Comparison of ENCODE assay signal across 32 cellular contexts in the genomic region with DNA sequence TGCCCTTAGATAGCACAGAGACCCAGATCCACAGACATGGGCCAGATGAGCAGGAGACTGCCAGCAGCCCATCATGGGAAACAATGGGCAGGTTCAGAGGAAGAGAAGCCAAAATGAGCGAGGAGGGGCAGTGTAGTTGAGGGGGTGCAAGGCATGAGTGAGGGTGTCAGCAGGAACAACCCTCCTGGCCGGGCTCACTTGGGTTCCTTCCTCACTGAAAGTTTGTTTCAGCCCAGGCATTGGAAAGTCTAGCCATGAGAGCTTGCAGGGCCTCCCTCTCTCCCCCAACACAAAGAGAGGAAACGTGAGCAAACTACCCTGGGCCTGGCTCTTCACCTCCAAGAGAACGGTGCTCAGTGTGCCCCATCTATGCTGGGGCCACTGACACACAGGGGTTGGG. TPM values are rescaled to one million over a fixed set of nuclear protein-coding genes. Genes with fewer than 3 reads are reported as not detected.
"Had no signal": no experiment of that assay in that cellular context is flagged by ENCODE, and none has a peak within 500 bp of the region (broad histone marks: within the 10 kb centered on the region; RNA-seq: fewer than 3 reads in every experiment).

No MANE protein-coding gene starts in this region.

- H3K27me3 Mint-ChIP-seq: activated CD4-positive, alpha-beta T cell treated with anti-CD3 and anti-CD28 coated beads for 36 hours; activated naive CD8-positive, alpha-beta T cell treated with anti-CD3 and anti-CD28 coated beads, Interleukin-2, amount 50 U/mL, for 24 hours; activated T-cell treated with anti-CD3 and anti-CD28 coated beads, Interleukin-2, amount 50 U/mL, for 24 hours had no signal

- DNase-seq: activated CD4-positive, alpha-beta memory T cell treated with anti-CD3 and anti-CD28 coated beads for 36 hours; activated CD4-positive, alpha-beta T cell treated with anti-CD3 and anti-CD28 coated beads for 36 hours; activated CD4-positive, CD25-positive, alpha-beta regulatory T cell; activated CD4-positive, CD25-positive, alpha-beta regulatory T cell treated with anti-CD3 and anti-CD28 coated beads, Interleukin-2, amount 50 U/mL, for 72 hours; activated CD8-positive, alpha-beta memory T cell treated with anti-CD3 and anti-CD28 coated beads, Interleukin-2, amount 10 ng/mL, durations not matched to agents 7 days and 5 days; activated CD8-positive, alpha-beta memory T cell treated with anti-CD3 and anti-CD28 coated beads, Interleukin-2, amount 50 U/mL, for 48 hours; activated gamma-delta T cell; activated naive CD4-positive, alpha-beta T cell; activated naive CD4-positive, alpha-beta T cell treated with anti-CD3 and anti-CD28 coated beads, Interleukin-2, amount 50 U/mL, for 16 hours; activated naive CD8-positive, alpha-beta T cell treated with anti-CD3 and anti-CD28 coated beads for 36 hours; activated naive CD8-positive, alpha-beta T cell treated with anti-CD3 and anti-CD28 coated beads, Interleukin-2, amount 50 U/mL, for 24 hours; activated T-cell treated with anti-CD3 and anti-CD28 coated beads for 4 hours; activated T-cell treated with anti-CD3 and anti-CD28 coated beads, Interleukin-2, amount 50 U/mL, for 24 hours; activated T-cell treated with anti-CD3 and anti-CD28 coated beads, Interleukin-2, amount 50 U/mL, for 72 hours; amygdala; aorta; body of pancreas; central memory CD4-positive, alpha-beta T cell; cerebellar nuclear complex; colonic mucosa; dorsolateral prefrontal cortex; effector memory CD4-positive, alpha-beta T cell; foreskin keratinocyte; gastrocnemius medialis; T-helper 2 cell had no signal

- H3K36me3 ChIP-seq: adrenal gland, cardiac muscle cell, colonic mucosa, gastrocnemius medialis had no signal

- H3K4me3 Mint-ChIP-seq: activated CD4-positive, alpha-beta memory T cell treated with anti-CD3 and anti-CD28 coated beads for 36 hours; activated CD4-positive, alpha-beta T cell treated with anti-CD3 and anti-CD28 coated beads for 36 hours; activated CD4-positive, alpha-beta T cell treated with anti-CD3 and anti-CD28 coated beads, Interleukin-2, amount 10 ng/mL, durations not matched to agents 24 days and 14 days; activated CD8-positive, alpha-beta memory T cell treated with anti-CD3 and anti-CD28 coated beads, Interleukin-2, amount 10 ng/mL, durations not matched to agents 7 days and 5 days; activated CD8-positive, alpha-beta T cell treated with anti-CD3 and anti-CD28 coated beads, Interleukin-2, amount 10 ng/mL, durations not matched to agents 7 days and 5 days; activated naive CD8-positive, alpha-beta T cell treated with anti-CD3 and anti-CD28 coated beads for 36 hours; activated naive CD8-positive, alpha-beta T cell treated with anti-CD3 and anti-CD28 coated beads, Interleukin-2, amount 50 U/mL, for 24 hours; activated T-cell treated with anti-CD3 and anti-CD28 coated beads, Interleukin-2, amount 50 U/mL, for 24 hours; activated T-cell treated with anti-CD3 and anti-CD28 coated beads, Interleukin-2, amount 50 U/mL, for 72 hours; endodermal cell had no signal

- H3K27ac Mint-ChIP-seq: activated CD4-positive, alpha-beta memory T cell treated with anti-CD3 and anti-CD28 coated beads for 36 hours; activated CD4-positive, alpha-beta T cell treated with anti-CD3 and anti-CD28 coated beads for 36 hours; activated CD4-positive, alpha-beta T cell treated with anti-CD3 and anti-CD28 coated beads, Interleukin-2, amount 10 ng/mL, durations not matched to agents 24 days and 14 days; activated CD8-positive, alpha-beta memory T cell treated with anti-CD3 and anti-CD28 coated beads, Interleukin-2, amount 10 ng/mL, durations not matched to agents 7 days and 5 days; activated CD8-positive, alpha-beta T cell treated with anti-CD3 and anti-CD28 coated beads, Interleukin-2, amount 10 ng/mL, durations not matched to agents 7 days and 5 days; activated naive CD8-positive, alpha-beta T cell treated with anti-CD3 and anti-CD28 coated beads for 36 hours; activated naive CD8-positive, alpha-beta T cell treated with anti-CD3 and anti-CD28 coated beads, Interleukin-2, amount 50 U/mL, for 24 hours; activated T-cell treated with anti-CD3 and anti-CD28 coated beads, Interleukin-2, amount 50 U/mL, for 24 hours; activated T-cell treated with anti-CD3 and anti-CD28 coated beads, Interleukin-2, amount 50 U/mL, for 72 hours; endodermal cell had no signal

- H3K9me3 Mint-ChIP-seq: activated CD4-positive, alpha-beta memory T cell treated with anti-CD3 and anti-CD28 coated beads for 36 hours; activated CD4-positive, alpha-beta T cell treated with anti-CD3 and anti-CD28 coated beads, Interleukin-2, amount 10 ng/mL, durations not matched to agents 24 days and 14 days; activated naive CD8-positive, alpha-beta T cell treated with anti-CD3 and anti-CD28 coated beads for 36 hours; activated naive CD8-positive, alpha-beta T cell treated with anti-CD3 and anti-CD28 coated beads, Interleukin-2, amount 50 U/mL, for 24 hours; activated T-cell treated with anti-CD3 and anti-CD28 coated beads, Interleukin-2, amount 50 U/mL, for 24 hours; activated T-cell treated with anti-CD3 and anti-CD28 coated beads, Interleukin-2, amount 50 U/mL, for 72 hours; endodermal cell had no signal

- ATAC-seq: activated CD4-positive, alpha-beta T cell treated with anti-CD3 and anti-CD28 coated beads for 36 hours; activated CD8-positive, alpha-beta memory T cell treated with anti-CD3 and anti-CD28 coated beads, Interleukin-2, amount 10 ng/mL, durations not matched to agents 7 days and 5 days; activated CD8-positive, alpha-beta T cell treated with anti-CD3 and anti-CD28 coated beads, Interleukin-2, amount 10 ng/mL, durations not matched to agents 7 days and 5 days; activated naive CD8-positive, alpha-beta T cell treated with anti-CD3 and anti-CD28 coated beads, Interleukin-2, amount 50 U/mL, for 24 hours; activated T-cell treated with anti-CD3 and anti-CD28 coated beads, Interleukin-2, amount 50 U/mL, for 72 hours; body of pancreas; esophagus mucosa; foreskin keratinocyte; gastrocnemius medialis had no signal

- H3K4me1 ChIP-seq: adrenal gland, body of pancreas, colonic mucosa, foreskin keratinocyte had no signal

- H3K27me3 ChIP-seq: adrenal gland, body of pancreas, cardiac muscle cell, colonic mucosa, dorsolateral prefrontal cortex, foreskin keratinocyte, gastrocnemius medialis had no signal

- H3K27ac ChIP-seq: adrenal gland, body of pancreas, cardiac muscle cell, colonic mucosa, dorsolateral prefrontal cortex, foreskin keratinocyte, gastrocnemius medialis had no signal

- H3K9me3 ChIP-seq: adrenal gland, body of pancreas, colonic mucosa, gastrocnemius medialis had no signal

- H3K4me3 ChIP-seq: adrenal gland, body of pancreas, cardiac muscle cell, colonic mucosa, dorsolateral prefrontal cortex, gastrocnemius medialis had no signal

- H3K36me3 Mint-ChIP-seq: activated CD4-positive, alpha-beta memory T cell treated with anti-CD3 and anti-CD28 coated beads for 36 hours; activated CD8-positive, alpha-beta memory T cell treated with anti-CD3 and anti-CD28 coated beads, Interleukin-2, amount 10 ng/mL, durations not matched to agents 7 days and 5 days; activated naive CD8-positive, alpha-beta T cell treated with anti-CD3 and anti-CD28 coated beads for 36 hours had no signal

RNA-seq across cellular contexts. Expression of a gene that starts 48.0 kb away (rescaled TPM):
- total RNA-seq: epithelial cell of proximal tubule had no signal
